In the genomic region with DNA sequence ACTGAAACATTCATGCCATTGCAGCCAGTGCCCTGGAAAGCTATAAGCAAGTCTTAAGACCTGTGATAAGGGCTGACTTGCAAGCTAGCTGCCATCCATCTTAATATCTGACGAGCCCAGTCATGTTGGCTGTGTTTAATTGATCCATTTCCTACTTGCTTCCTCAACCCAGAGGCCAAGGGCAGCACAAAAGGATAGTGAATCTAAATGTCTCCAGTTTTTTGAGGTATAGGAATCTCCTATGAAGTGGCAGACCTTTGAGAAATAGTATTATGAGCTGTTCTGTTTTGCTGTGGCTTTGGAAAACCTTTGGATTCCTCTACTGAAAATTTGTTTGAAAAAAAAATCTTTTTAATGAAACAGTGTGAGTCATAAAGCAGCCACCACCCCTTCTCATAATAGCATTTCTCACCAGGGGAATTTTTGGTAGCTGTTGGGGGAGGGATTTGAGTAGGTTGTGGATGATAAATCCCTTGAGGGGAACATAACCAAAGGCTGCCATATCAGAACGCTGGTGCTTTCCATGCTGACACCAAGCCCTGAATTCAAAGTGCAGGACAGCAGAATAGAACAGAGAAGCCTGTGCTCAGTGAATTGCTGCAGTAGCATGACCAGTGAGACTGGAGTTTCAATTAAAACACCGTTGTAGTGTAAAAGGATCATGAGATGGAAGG, we compare ENCODE assay signal across 8 cellular contexts. TPM values are rescaled to one million over a fixed set of nuclear protein-coding genes. Genes with fewer than 3 reads are reported as not detected.
A peak's percentile ranks its signal among the peaks of the same experiment; 100 is the strongest.
DNase-seq lines count a peak whose midpoint lies in the region; TF ChIP-seq lines count a peak whose summit lies in the region.

No MANE protein-coding gene starts in this region.

- WGBS in adrenal gland, 4 donors, result 7 to 23% (median 17%) methylated on average over 3 of the region's 3 CpGs

- intact Hi-C loops in adrenal gland (cut with DNase I), result no loop called here

- H3K9me3 ChIP-seq in adrenal gland (replicated peaks in 1 of 3), result no peaks in the 10 kb centered on the region

- CTCF ChIA-PET in HEK293T (lab: Yijun Ruan, JAX), result interaction anchor here (1.1 to 2.6 kb wide), 2 partner anchors 13 to 99 kb away, joined by 3 to 7 read pairs; partner anchors contain the start of gene ZNRF1

- H3K27ac ChIP-seq in adrenal gland, result peak overlapping the region in 4 of 5 donors; percentile 68 to 85 (median 81)

- peak; percentile 60 for DNase-seq in GM13977 (ENCODE audit: low spot score)
- peak; percentile 85 for DNase-seq in HCEC 1CT
- peak; percentile 30 for DNase-seq in NCI-H69 (lab: John Stamatoyannopoulos, UW)
- DNase-seq in adrenal gland, result peak in 4 of 7 donors; percentile 50 to 63 (median 62)
- peak; percentile 60 for DNase-seq in inferior parietal cortex (ENCODE audit: extremely low spot score)
- DNase-seq in stimulated activated CD4-positive, alpha-beta T cell treated with anti-CD3 and anti-CD28 coated beads, Interleukin-4, amount 100 ng/mL, for 24 hours, result peak; percentile 75
- DNase-seq in HEK293T (ENCODE audit: extremely low spot score), result no peak
- no peak for DNase-seq in DMS79 treated with DMSO at 0.1 percent for 48 hours (lab: John Stamatoyannopoulos, UW)

- H3K36me3 ChIP-seq in adrenal gland (replicated peaks in 1 of 2), result no peaks in the 10 kb centered on the region

- in situ Hi-C loops in GM13977 (cut with MboI; ENCODE audit: low pct_unique_long_range_greater_than_20kb, low sequenced_read_pairs, unreplicated experiment), result no loop called here

- H3K4me1 ChIP-seq in adrenal gland (replicated peaks in 1 of 2), result peaks cover 21 to 30% of the 10 kb centered on the region in 2 donors

- no peak for TF ChIP-seq POLR2A in adrenal gland (IDR thresholded peaks at IDR 0.05)

- POLR2A ChIA-PET in HEK293T (lab: Yijun Ruan, JAX), result interaction anchor here (1.9 kb wide), 1 partner anchor 27 kb away, joined by 6 read pairs; the partner anchor contains the start of gene WDR59

- H3K4me3 ChIP-seq in adrenal gland, result no peak overlapping the region

- H3K27me3 ChIP-seq in adrenal gland, result no peaks in the 10 kb centered on the region

- TF ChIP-seq CTCF in GM13977 (IDR thresholded peaks at IDR 0.05; ENCODE audit: extremely low read depth, insufficient read depth, missing control alignments), result no peak
- no peak for TF ChIP-seq CTCF in adrenal gland (IDR thresholded peaks at IDR 0.05)

TF ChIP-seq in HEK293T, 16 proteins besides CTCF, POLR2A, EP300 and RAD21:
- no peak for TF ChIP-seq SUZ12 (IDR thresholded peaks at IDR 0.05)
- no peak for TF ChIP-seq PKNOX1 (IDR thresholded peaks at IDR 0.05)
- no peak for TF ChIP-seq L3MBTL2 (conservative IDR thresholded peaks at IDR 0.05)
- no peak for TF ChIP-seq HDGF (IDR thresholded peaks at IDR 0.05; ENCODE audit: borderline replicate concordance)
- no peak for TF ChIP-seq NFRKB (IDR thresholded peaks at IDR 0.05)
- TF ChIP-seq TARDBP (IDR thresholded peaks at IDR 0.05), result no peak
- no peak for TF ChIP-seq FOXA1 (IDR thresholded peaks at IDR 0.05)

RNA-seq across cellular contexts. Expression of gene ZNRF1, which starts 12.9 kb away (rescaled TPM):
- total RNA-seq in adrenal gland, result 10 to 100 TPM; 22.8 to 29.2 (median 27.7) TPM
- 10 to 100 TPM in 2 of 3 donors, 1 to 10 TPM in 1; 9.9 to 20.7 (median 13.6) TPM for polyA plus RNA-seq in adrenal gland

RNA-seq across cellular contexts. Expression of gene WDR59, which starts 26.8 kb away (rescaled TPM):
- total RNA-seq in adrenal gland, result 100 to 1,000 TPM in 1 of 8 donors, 10 to 100 TPM in 7; 21.5 to 130 (median 72.2) TPM
- polyA plus RNA-seq in adrenal gland, result 10 to 100 TPM; 56.7 to 71.1 (median 57.0) TPM

Comparison
In these comparisons a context has a peak if more than half of its experiments do, and no peak if none do; other contexts are left out.
1. DNase-seq: peak in GM13977 (single experiment), HCEC 1CT (single experiment), NCI-H69 (single experiment), adrenal gland (4 of 7), inferior parietal cortex (single experiment) and stimulated activated CD4-positive, alpha-beta T cell treated with anti-CD3 and anti-CD28 coated beads, Interleukin-4, amount 100 ng/mL, for 24 hours (single experiment); none in HEK293T (single experiment) and DMS79 treated with DMSO at 0.1 percent for 48 hours (single experiment).